10 cellular contexts compared by ENCODE assay signal in the genomic region with DNA sequence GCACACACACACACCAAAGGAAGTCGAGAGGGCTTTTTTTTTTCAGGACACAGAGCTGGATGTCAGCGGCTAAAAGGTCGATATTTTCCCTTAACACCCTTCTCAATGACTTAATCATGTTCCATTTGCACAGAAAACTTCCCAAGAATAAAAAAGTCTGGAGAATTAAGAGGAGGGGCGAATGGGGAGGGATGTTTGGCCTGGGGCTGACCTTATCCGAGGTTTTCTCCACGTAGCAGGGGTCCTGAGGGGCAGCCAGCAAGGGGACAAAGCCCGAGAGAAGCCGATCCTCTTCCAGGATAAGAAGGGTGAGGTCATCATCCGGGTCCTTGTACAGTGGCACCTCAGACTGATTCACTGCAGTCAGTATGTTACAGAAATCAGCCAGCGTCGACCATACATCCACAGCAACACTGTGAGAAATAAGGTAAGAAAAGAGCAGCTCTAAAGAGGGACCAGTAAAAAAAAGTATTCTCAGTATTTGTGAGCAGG.
A peak's percentile ranks its signal among the peaks of the same experiment; 100 is the strongest.
DNase-seq lines count a peak whose midpoint lies in the region; ATAC-seq and TF ChIP-seq lines count a peak whose summit lies in the region.
"Had no signal": no experiment of that assay in that cellular context is flagged by ENCODE, and none has a peak within 500 bp of the region (broad histone marks: within the 10 kb centered on the region; RNA-seq: fewer than 3 reads in every experiment).

No MANE protein-coding gene starts in this region.

- H3K4me3 Mint-ChIP-seq in T-cell, result no peak overlapping the region

- TF ChIP-seq CTCF in brain microvascular endothelial cell (IDR thresholded peaks at IDR 0.05; ENCODE audit: low read depth, low read length, missing control alignments), result no peak

- H3K36me3 Mint-ChIP-seq in T-cell, result peaks cover 47% of the 10 kb centered on the region

- no peaks in the 10 kb centered on the region for H3K9me3 Mint-ChIP-seq in T-cell

- in situ Hi-C loops in brain microvascular endothelial cell (cut with HindIII; ENCODE audit: low pct_ligation_motif_present, low sequenced_read_pairs), result loop anchor here (10.0 kb wide), 1 partner anchor 88 kb away; no protein-coding TSS in a partner anchor

- peaks cover 13% of the 10 kb centered on the region for H3K36me3 ChIP-seq in brain microvascular endothelial cell (replicated peaks)

- CTCF ChIA-PET in T-cell (lab: Charles Lee), result interaction anchor here in 1 of 2 donors (0.7 kb wide), 1 partner anchor 113 kb away, joined by 3 read pairs; no protein-coding TSS in a partner anchor

- H3K4me3 ChIP-seq in brain microvascular endothelial cell (ENCODE audit: low read depth, low read length), result no peak overlapping the region

- peaks cover 2 to 5% (median 4%) of the 10 kb centered on the region in 3 donors for H3K4me1 Mint-ChIP-seq in T-cell

- H3K27me3 ChIP-seq in brain microvascular endothelial cell (replicated peaks), result no peaks in the 10 kb centered on the region

- POLR2A ChIA-PET in T-cell (lab: Charles Lee), result interaction anchor here in 1 of 2 donors (0.6 kb wide), 1 partner anchor 31 kb away, joined by 4 read pairs; no protein-coding TSS in a partner anchor

- no peaks in the 10 kb centered on the region for H3K27me3 Mint-ChIP-seq in T-cell

- peak overlapping the region; percentile 99 for H3K27ac ChIP-seq in brain microvascular endothelial cell

- no peak overlapping the region for H3K27ac Mint-ChIP-seq in T-cell

- DNase-seq in HK-2 (ENCODE audit: unreplicated experiment), result peak; percentile 36
- peak; percentile 92 for DNase-seq in brain microvascular endothelial cell
- DNase-seq in kidney glomerular epithelial cell (lab: John Stamatoyannopoulos, UW), result peak; percentile 37
- DNase-seq in smooth muscle cell of the brain vasculature (ENCODE audit: low read depth, low spot score), result peak; percentile 21
- DNase-seq in T-cell, result no peak
- no peak for DNase-seq in superior temporal gyrus (ENCODE audit: extremely low spot score)
- no peak for DNase-seq in cerebellar cortex (ENCODE audit: low spot score)
- DNase-seq: effector CD8-positive, alpha-beta T cell; NCI-H187 treated with DMSO at 0.1 percent for 48 hours had no signal

- no peak for ATAC-seq in HG03280 (IDR thresholded peaks at IDR 0.05; ENCODE audit: unreplicated experiment)
- ATAC-seq in T-cell (replicated peaks in 1 of 4), result no peak

Comparison
In these comparisons a context has a peak if more than half of its experiments do, and no peak if none do; other contexts are left out.
1. DNase-seq: peak in HK-2 (single experiment), brain microvascular endothelial cell (single experiment), kidney glomerular epithelial cell (single experiment) and smooth muscle cell of the brain vasculature (single experiment); none in T-cell (0 of 34), superior temporal gyrus (single experiment) and cerebellar cortex (single experiment).